Comparison of ENCODE assay signal across 1 cellular context in the genomic region with DNA sequence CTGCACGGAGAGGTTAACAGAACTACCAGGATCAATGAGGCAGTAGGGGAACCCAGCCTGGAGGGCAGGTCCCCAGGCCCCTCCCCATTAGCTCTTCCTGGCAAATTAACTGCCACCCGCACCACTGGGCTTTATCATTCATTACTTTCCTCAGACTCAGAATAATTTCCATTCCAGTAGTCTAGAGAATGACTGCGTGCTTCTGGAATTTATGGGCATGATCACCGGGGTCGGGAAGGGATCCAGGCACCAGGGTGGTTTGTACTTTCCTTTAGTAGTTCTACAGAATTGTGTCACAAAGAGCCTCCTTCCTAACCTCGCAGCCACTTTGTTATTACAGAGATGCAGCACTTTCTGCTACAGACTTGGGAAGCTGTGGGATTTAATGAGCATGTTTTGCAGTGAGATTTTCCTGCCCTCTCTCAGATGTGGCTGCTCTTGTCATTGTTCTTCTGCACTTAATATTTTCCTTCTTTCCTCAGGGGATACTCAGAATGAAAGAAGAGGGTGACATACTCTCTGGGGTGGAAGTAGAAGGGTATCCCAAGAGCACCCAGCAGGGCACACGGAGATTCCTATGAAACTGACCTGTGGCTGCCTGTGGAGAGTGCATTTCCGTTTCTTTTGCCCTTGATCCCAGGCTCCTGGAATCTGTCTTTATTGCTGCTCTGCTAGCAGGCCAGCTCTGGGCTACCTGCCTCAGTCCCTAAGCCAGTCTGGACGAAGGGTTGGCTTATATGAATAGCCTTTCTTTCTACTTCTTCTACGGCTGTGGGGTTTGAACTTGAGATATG.
TF ChIP-seq lines count a peak whose summit lies in the region.

No MANE protein-coding gene starts in this region.

TF ChIP-seq in H1, 55 proteins besides CTCF, POLR2A, EP300 and RAD21:
- TF ChIP-seq BRCA1 (IDR thresholded peaks at IDR 0.05; ENCODE audit: low read depth, low read length): no peak
- TF ChIP-seq SP2 (IDR thresholded peaks at IDR 0.05; ENCODE audit: low read length): no peak
- no peak for TF ChIP-seq SAP30 (IDR thresholded peaks at IDR 0.05; ENCODE audit: insufficient read depth, insufficient replicate concordance, low read length)
